ENCODE assay signal across 9 cellular contexts in the genomic region with DNA sequence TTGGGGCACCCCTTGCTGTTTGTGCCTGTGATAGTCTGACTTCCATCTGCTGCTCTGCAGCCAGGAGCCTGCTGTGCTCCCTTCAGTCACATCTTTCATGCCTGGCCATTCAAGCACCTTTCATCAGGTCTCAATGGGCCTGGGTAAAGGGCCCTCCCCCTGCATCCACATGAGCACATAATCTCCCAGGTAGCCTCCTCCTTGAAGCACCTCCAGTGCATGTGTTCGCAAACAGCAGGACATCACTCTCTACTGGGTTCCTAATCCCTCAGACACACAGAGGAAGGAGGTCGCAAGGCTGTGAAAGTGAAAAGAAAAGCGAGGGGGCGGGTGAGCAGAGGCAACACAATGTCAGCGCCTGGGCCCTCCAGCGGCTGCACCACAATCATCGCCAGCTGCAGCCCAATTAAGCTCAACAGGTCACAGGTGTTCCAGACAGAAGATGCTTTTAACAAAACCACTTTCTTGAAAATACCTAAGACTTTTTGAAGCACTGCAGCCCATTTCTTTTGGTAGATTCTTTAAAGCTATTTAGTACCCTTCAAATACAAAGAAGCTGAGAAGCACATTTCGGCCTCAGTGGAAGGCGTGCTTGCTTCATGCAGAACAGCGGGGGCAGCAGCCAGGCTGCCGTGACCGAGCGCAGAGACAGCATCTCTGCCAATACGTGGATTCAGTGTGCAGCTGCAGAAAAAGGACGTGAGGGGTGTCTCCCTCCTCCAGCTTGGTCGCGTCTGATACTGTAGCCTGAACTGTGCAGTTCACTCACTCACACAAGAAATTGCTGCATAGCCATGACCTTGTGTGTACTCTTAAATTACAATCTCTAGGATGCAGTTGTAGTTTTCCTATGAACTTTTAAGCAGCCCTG.
DNase-seq lines count a peak whose midpoint lies in the region; ATAC-seq and TF ChIP-seq lines count a peak whose summit lies in the region.
"Had no signal": no experiment of that assay in that cellular context is flagged by ENCODE, and none has a peak within 500 bp of the region (broad histone marks: within the 10 kb centered on the region; RNA-seq: fewer than 3 reads in every experiment).

No MANE protein-coding gene starts in this region.

- H3K27me3 ChIP-seq in Caco-2 (replicated peaks; ENCODE audit: control insufficient read depth, insufficient read depth, low read length) = no peaks in the 10 kb centered on the region
- H3K27me3 ChIP-seq in heart right ventricle = no peaks in the 10 kb centered on the region
- no peaks in the 10 kb centered on the region for H3K27me3 ChIP-seq in esophagus muscularis mucosa

- no peak overlapping the region for H3K4me3 Mint-ChIP-seq in Caco-2 (ENCODE audit: unreplicated experiment)
- H3K4me3 Mint-ChIP-seq: T-helper 2 cell treated with Interferon-gamma antibody and Interleukin-4, amounts not matched to agents 5 μg/mL and 100 μg/mL, for 36 hours had no signal

- intact Hi-C loops in Caco-2 (cut with micrococcal nuclease; ENCODE audit: unreplicated experiment) = no loop called here
- intact Hi-C loops in heart right ventricle (cut with DNase I) = no loop called here
- intact Hi-C loops in esophagus muscularis mucosa (cut with DNase I) = no loop called here

- no peak for TF ChIP-seq EP300 in esophagus muscularis mucosa (IDR thresholded peaks at IDR 0.05)

- no peak for TF ChIP-seq CTCF in Caco-2 (IDR thresholded peaks at IDR 0.05; ENCODE audit: insufficient read depth in 1 of 2, low read depth in 1 of 2, low read length in 1 of 2, severe bottlenecking in 1 of 2, unreplicated experiment in 1 of 2)
- no peak for TF ChIP-seq CTCF in heart right ventricle (IDR thresholded peaks at IDR 0.05)
- TF ChIP-seq CTCF in esophagus muscularis mucosa (IDR thresholded peaks at IDR 0.05) = no peak

- H3K36me3 Mint-ChIP-seq in Caco-2 (ENCODE audit: insufficient read depth, unreplicated experiment) = no peaks in the 10 kb centered on the region

- peaks cover 27% of the 10 kb centered on the region for H3K4me1 Mint-ChIP-seq in Caco-2 (ENCODE audit: low read depth, unreplicated experiment)

- H3K9me3 ChIP-seq in Caco-2 = no peaks in the 10 kb centered on the region
- H3K9me3 ChIP-seq in heart right ventricle = no peaks in the 10 kb centered on the region
- no peaks in the 10 kb centered on the region for H3K9me3 ChIP-seq in esophagus muscularis mucosa

- no peaks in the 10 kb centered on the region for H3K36me3 ChIP-seq in Caco-2 (ENCODE audit: control insufficient read depth, insufficient read depth, low read length)
- no peaks in the 10 kb centered on the region for H3K36me3 ChIP-seq in heart right ventricle
- H3K36me3 ChIP-seq in esophagus muscularis mucosa = no peaks in the 10 kb centered on the region

- no peaks in the 10 kb centered on the region for H3K27me3 Mint-ChIP-seq in Caco-2 (ENCODE audit: insufficient read depth, unreplicated experiment)

- peak overlapping the region; percentile 73 for H3K27ac Mint-ChIP-seq in Caco-2 (ENCODE audit: unreplicated experiment)
- H3K27ac Mint-ChIP-seq: T-helper 2 cell treated with Interferon-gamma antibody and Interleukin-4, amounts not matched to agents 5 μg/mL and 100 μg/mL, for 36 hours had no signal

- POLR2A ChIA-PET in Caco-2 (lab: Charles Lee) = no interaction called here

- no peaks in the 10 kb centered on the region for H3K9me3 Mint-ChIP-seq in Caco-2 (ENCODE audit: unreplicated experiment)
- H3K9me3 Mint-ChIP-seq: T-helper 2 cell treated with Interferon-gamma antibody and Interleukin-4, amounts not matched to agents 5 μg/mL and 100 μg/mL, for 36 hours had no signal

- ATAC-seq in GM21515 (IDR thresholded peaks at IDR 0.05; ENCODE audit: unreplicated experiment) (peak; percentile 85), heart right ventricle (peak; percentile 53 to 86 (median 84)), HG03045 (IDR thresholded peaks at IDR 0.05; ENCODE audit: unreplicated experiment) (no peak)

- no peak for TF ChIP-seq POLR2A in esophagus muscularis mucosa (IDR thresholded peaks at IDR 0.05; ENCODE audit: low read depth)

- BruUV-seq in Caco-2 (replicated peaks; lab: Mats Ljungman, UMichigan) = no TSS peak

- H3K27ac ChIP-seq in heart right ventricle = peak overlapping the region in 3 of 10 donors; percentile 2 to 45 (median 2)
- no peak overlapping the region for H3K27ac ChIP-seq in esophagus muscularis mucosa (replicated peaks in 1 of 4)

- CTCF ChIA-PET in Caco-2 (lab: Charles Lee) = no interaction called here

- H3K4me1 ChIP-seq in Caco-2 (peaks cover 22% of the 10 kb centered on the region), heart right ventricle (peaks cover 0 to 8% (median 5%) of the 10 kb centered on the region in 9 donors), esophagus muscularis mucosa (peaks cover 0 to 12% (median 0%) of the 10 kb centered on the region in 4 donors)

- WGBS in heart right ventricle, 2 donors = 73 to 74% methylated on average over 17 of the region's 17 CpGs
- 65% methylated on average over 17 of the region's 17 CpGs for WGBS in esophagus muscularis mucosa

- H3K4me3 ChIP-seq in Caco-2 (ENCODE audit: low read depth, low read length) (no peak overlapping the region), heart right ventricle (no peak overlapping the region), esophagus muscularis mucosa (no peak overlapping the region)

- DNase-seq in Caco-2 = no peak
- peak; percentile 29 for DNase-seq in NCI-H2107 (lab: John Stamatoyannopoulos, UW)
- peak in 1 of 2 donors; percentile 10 for DNase-seq in heart right ventricle
- DNase-seq in NCI-H1694 treated with DMSO at 0.1 percent for 48 hours (lab: John Stamatoyannopoulos, UW) = no peak
- no peak for DNase-seq in esophagus muscularis mucosa (ENCODE audit: extremely low spot score)
- no peak for DNase-seq in kidney tubule cell (ENCODE audit: low spot score)
